Comparison of ENCODE assay signal across 22 cellular contexts in genomic region chr2:204005940-204006721, GRCh38.
A peak's percentile ranks its signal among the peaks of the same experiment; 100 is the strongest.
DNase-seq lines count a peak whose midpoint lies in the region; ATAC-seq and TF ChIP-seq lines count a peak whose summit lies in the region.
"Had no signal": no experiment of that assay in that cellular context is flagged by ENCODE, and none has a peak within 500 bp of the region (broad histone marks: within the 10 kb centered on the region; RNA-seq: fewer than 3 reads in every experiment).

No MANE protein-coding gene starts in this region.

- peaks cover 16% of the 10 kb centered on the region for H3K36me3 Mint-ChIP-seq in activated T-cell treated with anti-CD3 and anti-CD28 coated beads, Interleukin-2, amount 50 U/mL, for 24 hours (ENCODE audit: low read depth)
- H3K36me3 Mint-ChIP-seq in activated CD8-positive, alpha-beta T cell treated with anti-CD3 and anti-CD28 coated beads for 36 hours (ENCODE audit: low read depth) = peaks cover 23% of the 10 kb centered on the region
- peaks cover 1% of the 10 kb centered on the region for H3K36me3 Mint-ChIP-seq in effector memory CD8-positive, alpha-beta T cell (ENCODE audit: insufficient read depth)

- H3K27me3 Mint-ChIP-seq in activated T-cell treated with anti-CD3 and anti-CD28 coated beads, Interleukin-2, amount 50 U/mL, for 24 hours = no peaks in the 10 kb centered on the region
- H3K27me3 Mint-ChIP-seq in activated CD8-positive, alpha-beta T cell treated with anti-CD3 and anti-CD28 coated beads for 36 hours = no peaks in the 10 kb centered on the region
- no peaks in the 10 kb centered on the region for H3K27me3 Mint-ChIP-seq in effector memory CD8-positive, alpha-beta T cell

- no peaks in the 10 kb centered on the region for H3K4me1 ChIP-seq in tibial nerve
- H3K4me1 ChIP-seq: adrenal gland, body of pancreas, SJSA1 had no signal

- H3K27ac Mint-ChIP-seq in activated T-cell treated with anti-CD3 and anti-CD28 coated beads, Interleukin-2, amount 50 U/mL, for 24 hours = peak overlapping the region; percentile 95
- peak overlapping the region; percentile 92 for H3K27ac Mint-ChIP-seq in activated CD8-positive, alpha-beta T cell treated with anti-CD3 and anti-CD28 coated beads for 36 hours
- peak overlapping the region; percentile 4 to 21 for H3K27ac Mint-ChIP-seq in effector memory CD8-positive, alpha-beta T cell
- H3K27ac Mint-ChIP-seq: nephron progenitor cell had no signal

- no peaks in the 10 kb centered on the region for H3K27me3 ChIP-seq in tibial nerve
- H3K27me3 ChIP-seq: adrenal gland, body of pancreas, ovary, SJSA1 had no signal

- DNase-seq in activated T-cell treated with anti-CD3 and anti-CD28 coated beads, Interleukin-2, amount 50 U/mL, for 24 hours = no peak
- no peak for DNase-seq in activated T-cell treated with anti-CD3 and anti-CD28 coated beads, Interleukin-2, amount 50 U/mL, for 48 hours
- DNase-seq in NCI-H774 (lab: John Stamatoyannopoulos, UW) (peak; percentile 15), tibial nerve (ENCODE audit: low spot score in 2 of 2) (no peak), C1 segment of cervical spinal cord (lab: John Stamatoyannopoulos, UW) (no peak), putamen (ENCODE audit: low spot score) (no peak)
- no peak for DNase-seq in activated CD8-positive, alpha-beta T cell treated with anti-CD3 and anti-CD28 coated beads for 36 hours
- DNase-seq in effector memory CD8-positive, alpha-beta T cell = no peak
- DNase-seq: ACHN; activated CD4-positive, alpha-beta T cell treated with anti-CD3 and anti-CD28 coated beads for 48 hours; adrenal gland; body of pancreas; hippocampal formation; left cardiac atrium; mucosa of descending colon; NCI-H187; nephron progenitor cell; ovary; stimulated activated CD4-positive, alpha-beta T cell treated with anti-CD3 and anti-CD28 coated beads, Interleukin-2, amount 100 ng/mL, for 24 hours had no signal

- no peaks in the 10 kb centered on the region for H3K36me3 ChIP-seq in tibial nerve
- H3K36me3 ChIP-seq: adrenal gland, ovary, SJSA1 had no signal

- H3K4me3 Mint-ChIP-seq in activated T-cell treated with anti-CD3 and anti-CD28 coated beads, Interleukin-2, amount 50 U/mL, for 24 hours = peak overlapping the region; percentile 2
- H3K4me3 Mint-ChIP-seq in activated CD8-positive, alpha-beta T cell treated with anti-CD3 and anti-CD28 coated beads for 36 hours = no peak overlapping the region
- no peak overlapping the region for H3K4me3 Mint-ChIP-seq in effector memory CD8-positive, alpha-beta T cell
- H3K4me3 Mint-ChIP-seq: nephron progenitor cell had no signal

- H3K4me1 Mint-ChIP-seq in activated T-cell treated with anti-CD3 and anti-CD28 coated beads, Interleukin-2, amount 50 U/mL, for 24 hours (ENCODE audit: low read depth) = peaks cover 94% of the 10 kb centered on the region
- peaks cover 80% of the 10 kb centered on the region for H3K4me1 Mint-ChIP-seq in activated CD8-positive, alpha-beta T cell treated with anti-CD3 and anti-CD28 coated beads for 36 hours (ENCODE audit: low read depth)
- peaks cover 15 to 22% of the 10 kb centered on the region in 2 donors for H3K4me1 Mint-ChIP-seq in effector memory CD8-positive, alpha-beta T cell (ENCODE audit: low read depth in 2 of 2)

- no peak overlapping the region for H3K27ac ChIP-seq in tibial nerve
- H3K27ac ChIP-seq: adrenal gland, body of pancreas, ovary, SJSA1 had no signal

- no peak overlapping the region for H3K4me3 ChIP-seq in tibial nerve
- H3K4me3 ChIP-seq: adrenal gland, body of pancreas, mucosa of descending colon, ovary, SJSA1, smooth muscle cell had no signal

- TF ChIP-seq CTCF in activated CD8-positive, alpha-beta T cell treated with anti-CD3 and anti-CD28 coated beads for 36 hours (IDR thresholded peaks at IDR 0.05) = no peak
- no peak for TF ChIP-seq CTCF in tibial nerve (IDR thresholded peaks at IDR 0.05)

- no peak for TF ChIP-seq POLR2A in tibial nerve (IDR thresholded peaks at IDR 0.05)

- POLR2A ChIA-PET in activated CD8-positive, alpha-beta T cell treated with anti-CD3 and anti-CD28 coated beads for 36 hours (lab: Charles Lee) = interaction anchor here (0.7 to 2.6 kb wide), 10 partner anchors 8 to 269 kb away, joined by 3 to 14 read pairs (median 5); partner anchors contain the start of gene ICOS

- intact Hi-C loops in activated CD8-positive, alpha-beta T cell treated with anti-CD3 and anti-CD28 coated beads for 36 hours (cut with micrococcal nuclease) = loop anchor here (5.0 kb wide), 1 partner anchor 69 kb away; the partner anchor contains the start of gene ICOS

- WGBS in tibial nerve, 2 donors = 75 to 76% methylated on average over 3 of the region's 3 CpGs

- peak; percentile 68 for ATAC-seq in activated CD8-positive, alpha-beta T cell treated with anti-CD3 and anti-CD28 coated beads for 36 hours
- ATAC-seq in effector memory CD8-positive, alpha-beta T cell (replicated peaks) = no peak
- ATAC-seq: body of pancreas, HCT116, left cardiac atrium, mucosa of descending colon had no signal

- no peak for TF ChIP-seq EP300 in tibial nerve (IDR thresholded peaks at IDR 0.05)

- H3K9me3 ChIP-seq in tibial nerve = no peaks in the 10 kb centered on the region
- H3K9me3 ChIP-seq: adrenal gland, body of pancreas, mucosa of descending colon, ovary, SJSA1 had no signal

- CTCF ChIA-PET in activated CD8-positive, alpha-beta T cell treated with anti-CD3 and anti-CD28 coated beads for 36 hours (lab: Charles Lee) = interaction anchor here (0.7 to 1.8 kb wide), 8 partner anchors 9 to 71 kb away, joined by 3 to 18 read pairs (median 3); no protein-coding TSS in a partner anchor

- H3K9me3 Mint-ChIP-seq in activated T-cell treated with anti-CD3 and anti-CD28 coated beads, Interleukin-2, amount 50 U/mL, for 24 hours = peaks cover 22% of the 10 kb centered on the region
- H3K9me3 Mint-ChIP-seq in activated CD8-positive, alpha-beta T cell treated with anti-CD3 and anti-CD28 coated beads for 36 hours = peaks cover 25% of the 10 kb centered on the region
- H3K9me3 Mint-ChIP-seq in effector memory CD8-positive, alpha-beta T cell = peaks cover 0 to 3% of the 10 kb centered on the region in 2 donors
- H3K9me3 Mint-ChIP-seq: nephron progenitor cell had no signal

Comparison
In these comparisons a context has a peak if more than half of its experiments do, and no peak if none do; other contexts are left out.
1. H3K27ac Mint-ChIP-seq: peak in every context shown above with its lines; median percentile 95 in activated T-cell treated with anti-CD3 and anti-CD28 coated beads, Interleukin-2, amount 50 U/mL, for 24 hours; 92 in activated CD8-positive, alpha-beta T cell treated with anti-CD3 and anti-CD28 coated beads for 36 hours; 12 in effector memory CD8-positive, alpha-beta T cell.